Comparison of ENCODE assay signal across 8 cellular contexts in genomic region chr1:19643113-19643512, GRCh38. TPM values are rescaled to one million over a fixed set of nuclear protein-coding genes. Genes with fewer than 3 reads are reported as not detected.
A peak's percentile ranks its signal among the peaks of the same experiment; 100 is the strongest.
DNase-seq lines count a peak whose midpoint lies in the region; ATAC-seq and TF ChIP-seq lines count a peak whose summit lies in the region.

No MANE protein-coding gene starts in this region.

- DNase-seq in COLO668 (lab: John Stamatoyannopoulos, UW; ENCODE audit: unreplicated experiment), result peak; percentile 76
- DNase-seq in NCI-H510A (lab: John Stamatoyannopoulos, UW), result peak; percentile 58
- no peak for DNase-seq in effector memory CD8-positive, alpha-beta T cell
- no peak for DNase-seq in omental fat pad (ENCODE audit: low spot score)
- DNase-seq in GDM1 (lab: John Stamatoyannopoulos, UW), result no peak
- no peak for DNase-seq in G401 (ENCODE audit: low spot score)

- H3K4me3 Mint-ChIP-seq in effector memory CD8-positive, alpha-beta T cell, result peak overlapping the region; percentile 78 to 81

- in situ Hi-C loops in G401 (cut with HindIII; ENCODE audit: low sequenced_read_pairs), result loop anchor here (25.0 kb wide), 1 partner anchor 306 kb away; no protein-coding TSS in a partner anchor

- H3K36me3 Mint-ChIP-seq in effector memory CD8-positive, alpha-beta T cell (ENCODE audit: insufficient read depth), result peaks cover 18% of the 10 kb centered on the region

- H3K27me3 Mint-ChIP-seq in effector memory CD8-positive, alpha-beta T cell, result peaks cover 23 to 72% of the 10 kb centered on the region in 2 donors

- peak overlapping the region; percentile 19 to 60 for H3K27ac Mint-ChIP-seq in effector memory CD8-positive, alpha-beta T cell

- no peak for ATAC-seq in effector memory CD8-positive, alpha-beta T cell (replicated peaks)
- ATAC-seq in omental fat pad (ENCODE audit: low FRiP score) (peak; percentile 33), HG03135 (IDR thresholded peaks at IDR 0.05; ENCODE audit: unreplicated experiment) (no peak), HG03039 (IDR thresholded peaks at IDR 0.05; ENCODE audit: unreplicated experiment) (no peak)

- peaks cover 11 to 14% of the 10 kb centered on the region in 2 donors for H3K4me1 Mint-ChIP-seq in effector memory CD8-positive, alpha-beta T cell (ENCODE audit: low read depth in 2 of 2)

- no peaks in the 10 kb centered on the region for H3K9me3 Mint-ChIP-seq in effector memory CD8-positive, alpha-beta T cell

- TF ChIP-seq CTCF in omental fat pad (IDR thresholded peaks at IDR 0.05), result no peak

RNA-seq across cellular contexts. Expression of gene NBL1, which starts 1.0 kb away (rescaled TPM):
- total RNA-seq in omental fat pad, result 10 to 100 TPM; 36.8 to 97.9 (median 72.8) TPM
- total RNA-seq in G401 (2014; rRNA removed; shearing (Covaris generic)), result 15.8 and 26.2 TPM in 2 replicates

RNA-seq across cellular contexts. Expression of gene HTR6, which starts 21.6 kb away (rescaled TPM):
- total RNA-seq in omental fat pad, result not detected
- total RNA-seq in G401 (2014; rRNA removed; shearing (Covaris generic)), result 0.14 and 0.62 TPM in 2 replicates

Comparison
In these comparisons a context has a peak if more than half of its experiments do, and no peak if none do; other contexts are left out.
1. DNase-seq: peak in COLO668 (single experiment) and NCI-H510A (single experiment); none in effector memory CD8-positive, alpha-beta T cell (0 of 3), omental fat pad (single experiment), GDM1 (single experiment) and G401 (single experiment).